1 cellular context compared by ENCODE assay signal in genomic region chr6:636488-636887, GRCh38.
TF ChIP-seq lines count a peak whose summit lies in the region.

No MANE protein-coding gene starts in this region.

TF ChIP-seq in GM23338, 12 proteins besides CTCF, POLR2A, EP300 and RAD21 (continued from another document):
- TF ChIP-seq ZNF462 (CRISPR knock-in tag; IDR thresholded peaks at IDR 0.05) (no peak), ETS1 (IDR thresholded peaks at IDR 0.05) (no peak), JUNB (IDR thresholded peaks at IDR 0.05; ENCODE audit: unreplicated experiment) (no peak), EZH2phosphoT487 (IDR thresholded peaks at IDR 0.05; ENCODE audit: unreplicated experiment) (no peak)
